ENCODE assay signal across 8 cellular contexts in the genomic region with DNA sequence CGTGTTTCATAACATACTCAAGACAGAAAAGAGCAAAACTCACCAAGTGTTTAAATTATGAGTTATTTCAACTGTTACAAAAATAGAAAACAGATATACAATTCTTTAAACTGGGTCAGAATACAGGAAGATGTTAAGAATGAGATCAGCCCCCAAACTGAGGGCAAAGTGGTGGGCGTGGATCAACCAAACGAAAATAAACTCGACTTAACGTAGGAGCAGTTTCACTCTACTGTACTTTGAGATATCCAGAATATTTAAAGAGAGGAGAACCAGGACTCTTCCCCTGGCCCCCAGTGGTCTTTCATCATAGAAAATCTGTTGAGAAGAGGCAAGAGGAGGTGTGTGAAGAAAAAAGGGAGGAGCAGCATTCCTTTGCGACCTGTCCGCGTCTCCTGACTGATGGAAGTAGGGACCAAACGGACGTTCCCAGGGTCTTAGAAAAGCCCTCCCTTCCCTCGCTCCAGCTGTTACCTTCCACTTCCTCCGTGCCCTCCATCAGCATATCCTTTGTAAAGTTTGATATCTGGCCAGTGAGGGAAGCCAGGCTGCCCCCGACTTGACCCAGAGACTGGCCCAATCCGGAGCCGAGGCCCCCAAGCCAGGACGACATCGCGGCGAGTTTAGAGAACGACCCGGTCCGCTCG. TPM values are rescaled to one million over a fixed set of nuclear protein-coding genes. Genes with fewer than 3 reads are reported as not detected.
A peak's percentile ranks its signal among the peaks of the same experiment; 100 is the strongest.
DNase-seq lines count a peak whose midpoint lies in the region; ATAC-seq and TF ChIP-seq lines count a peak whose summit lies in the region.

No MANE protein-coding gene starts in this region.

- H3K4me3 Mint-ChIP-seq in activated CD8-positive, alpha-beta T cell treated with anti-CD3 and anti-CD28 coated beads, Interleukin-2, amount 10 ng/mL, durations not matched to agents 7 days and 5 days = peak overlapping the region; percentile 96
- H3K4me3 Mint-ChIP-seq in nephron progenitor cell = peak overlapping the region; percentile 94

- ATAC-seq in HG02943 (IDR thresholded peaks at IDR 0.05; ENCODE audit: low read depth, unreplicated experiment) = peak; percentile 26
- ATAC-seq in activated CD8-positive, alpha-beta T cell treated with anti-CD3 and anti-CD28 coated beads, Interleukin-2, amount 10 ng/mL, durations not matched to agents 7 days and 5 days = peak; percentile 3

- peaks cover 41% of the 10 kb centered on the region for H3K4me1 Mint-ChIP-seq in activated CD8-positive, alpha-beta T cell treated with anti-CD3 and anti-CD28 coated beads, Interleukin-2, amount 10 ng/mL, durations not matched to agents 7 days and 5 days (ENCODE audit: low read depth)
- peaks cover 40% of the 10 kb centered on the region for H3K4me1 Mint-ChIP-seq in nephron progenitor cell

- peak overlapping the region; percentile 98 for H3K4me3 ChIP-seq in GM12864 (ENCODE audit: low read depth, low read length)
- H3K4me3 ChIP-seq in fibroblast of the aortic adventitia (ENCODE audit: low read depth, low read length) = peak overlapping the region; percentile 97

- peak overlapping the region; percentile 94 for H3K27ac Mint-ChIP-seq in activated CD8-positive, alpha-beta T cell treated with anti-CD3 and anti-CD28 coated beads, Interleukin-2, amount 10 ng/mL, durations not matched to agents 7 days and 5 days
- H3K27ac Mint-ChIP-seq in nephron progenitor cell = peak overlapping the region; percentile 100

- POLR2A ChIA-PET in activated CD8-positive, alpha-beta T cell treated with anti-CD3 and anti-CD28 coated beads, Interleukin-2, amount 10 ng/mL, durations not matched to agents 7 days and 5 days (lab: Charles Lee) = interaction anchor here (0.6 to 2.4 kb wide), 14 partner anchors 26 to 643 kb away, joined by 3 to 25 read pairs (median 4); a partner anchor contains a TSS

- H3K9me3 Mint-ChIP-seq in activated CD8-positive, alpha-beta T cell treated with anti-CD3 and anti-CD28 coated beads, Interleukin-2, amount 10 ng/mL, durations not matched to agents 7 days and 5 days (ENCODE audit: insufficient read depth) = no peaks in the 10 kb centered on the region
- H3K9me3 Mint-ChIP-seq in nephron progenitor cell = no peaks in the 10 kb centered on the region

- DNase-seq in A172 (ENCODE audit: low spot score) = peak; percentile 58
- DNase-seq in GM12864 (ENCODE audit: low read depth) = no peak
- peak; percentile 50 for DNase-seq in NCI-H2171 (lab: John Stamatoyannopoulos, UW)
- peak; percentile 38 for DNase-seq in activated CD8-positive, alpha-beta T cell treated with anti-CD3 and anti-CD28 coated beads, Interleukin-2, amount 10 ng/mL, durations not matched to agents 7 days and 5 days
- peak; percentile 72 for DNase-seq in fibroblast of the aortic adventitia (ENCODE audit: low read depth)
- peak; percentile 57 for DNase-seq in nephron progenitor cell
- no peak for DNase-seq in epidermal melanocyte (ENCODE audit: insufficient read length, low spot score)

- CTCF ChIA-PET in activated CD8-positive, alpha-beta T cell treated with anti-CD3 and anti-CD28 coated beads, Interleukin-2, amount 10 ng/mL, durations not matched to agents 7 days and 5 days (lab: Charles Lee) = interaction anchor here (0.6 to 4.6 kb wide), 4 partner anchors 43 to 312 kb away, joined by 3 to 29 read pairs (median 6); a partner anchor contains a TSS

- peaks cover 15% of the 10 kb centered on the region for H3K36me3 Mint-ChIP-seq in activated CD8-positive, alpha-beta T cell treated with anti-CD3 and anti-CD28 coated beads, Interleukin-2, amount 10 ng/mL, durations not matched to agents 7 days and 5 days (ENCODE audit: low read depth)
- peaks cover 20% of the 10 kb centered on the region for H3K36me3 Mint-ChIP-seq in nephron progenitor cell (ENCODE audit: low read depth)

- H3K27me3 Mint-ChIP-seq in activated CD8-positive, alpha-beta T cell treated with anti-CD3 and anti-CD28 coated beads, Interleukin-2, amount 10 ng/mL, durations not matched to agents 7 days and 5 days (ENCODE audit: low read depth) = no peaks in the 10 kb centered on the region
- no peaks in the 10 kb centered on the region for H3K27me3 Mint-ChIP-seq in nephron progenitor cell (ENCODE audit: low read depth, poor library complexity)

- TF ChIP-seq CTCF in GM12864 (IDR thresholded peaks at IDR 0.05; ENCODE audit: low read depth, low read length, missing control alignments) = no peak
- no peak for TF ChIP-seq CTCF in fibroblast of the aortic adventitia (IDR thresholded peaks at IDR 0.05; ENCODE audit: insufficient read depth, low read length)
- no peak for TF ChIP-seq CTCF in nephron progenitor cell (IDR thresholded peaks at IDR 0.05)

RNA-seq across cellular contexts. Expression of a gene that starts 0.7 kb away (rescaled TPM):
- total RNA-seq in A172 (2014; rRNA removed; shearing (Covaris generic)) = 8.8 and 14.8 TPM in 2 replicates
- total RNA-seq in activated CD8-positive, alpha-beta T cell treated with anti-CD3 and anti-CD28 coated beads, Interleukin-2, amount 10 ng/mL, durations not matched to agents 7 days and 5 days = 10 to 100 TPM; 43.6 to 44.5 TPM
- total RNA-seq in fibroblast of the aortic adventitia (ENCODE audit: low replicate concordance) = 37.0 and 53.3 TPM in 2 replicates

Comparison
In these comparisons a context has a peak if more than half of its experiments do, and no peak if none do; other contexts are left out.
1. DNase-seq: peak in A172 (single experiment), NCI-H2171 (single experiment), activated CD8-positive, alpha-beta T cell treated with anti-CD3 and anti-CD28 coated beads, Interleukin-2, amount 10 ng/mL, durations not matched to agents 7 days and 5 days (single experiment), fibroblast of the aortic adventitia (single experiment) and nephron progenitor cell (single experiment); none in GM12864 (single experiment) and epidermal melanocyte (single experiment).